11 cellular contexts compared by ENCODE assay signal in genomic region chr4:114108869-114109268, GRCh38.
DNase-seq lines count a peak whose midpoint lies in the region; ATAC-seq lines count a peak whose summit lies in the region.
"Had no signal": no experiment of that assay in that cellular context is flagged by ENCODE, and none has a peak within 500 bp of the region (broad histone marks: within the 10 kb centered on the region; RNA-seq: fewer than 3 reads in every experiment).

No MANE protein-coding gene starts in this region.

- DNase-seq in A172 (ENCODE audit: low spot score) (peak; percentile 79), NCI-H226 (peak; percentile 24), dermis blood vessel endothelial cell (peak; percentile 35), NCI-H1105 treated with DMSO at 0.1 percent for 48 hours (lab: John Stamatoyannopoulos, UW) (no peak), NCI-H128 (lab: John Stamatoyannopoulos, UW; ENCODE audit: unreplicated experiment) (no peak), NCI-H1930 (lab: John Stamatoyannopoulos, UW) (no peak)
- no peak for DNase-seq in effector CD4-positive, alpha-beta T cell
- DNase-seq: activated CD4-positive, alpha-beta T cell treated with anti-CD3 and anti-CD28 coated beads, Interleukin-2, amount 50 U/mL, for 1 hour; nucleus accumbens had no signal

- ATAC-seq in GM21381 (IDR thresholded peaks at IDR 0.05; ENCODE audit: unreplicated experiment): peak; percentile 48
- ATAC-seq: K562 had no signal

Comparison
In these comparisons a context has a peak if more than half of its experiments do, and no peak if none do; other contexts are left out.
1. DNase-seq: peak in A172 (single experiment), NCI-H226 (single experiment) and dermis blood vessel endothelial cell (single experiment); none in NCI-H1105 treated with DMSO at 0.1 percent for 48 hours (single experiment), NCI-H128 (single experiment), NCI-H1930 (0 of 2) and effector CD4-positive, alpha-beta T cell (single experiment).